Comparison of ENCODE assay signal across 8 cellular contexts in the genomic region with DNA sequence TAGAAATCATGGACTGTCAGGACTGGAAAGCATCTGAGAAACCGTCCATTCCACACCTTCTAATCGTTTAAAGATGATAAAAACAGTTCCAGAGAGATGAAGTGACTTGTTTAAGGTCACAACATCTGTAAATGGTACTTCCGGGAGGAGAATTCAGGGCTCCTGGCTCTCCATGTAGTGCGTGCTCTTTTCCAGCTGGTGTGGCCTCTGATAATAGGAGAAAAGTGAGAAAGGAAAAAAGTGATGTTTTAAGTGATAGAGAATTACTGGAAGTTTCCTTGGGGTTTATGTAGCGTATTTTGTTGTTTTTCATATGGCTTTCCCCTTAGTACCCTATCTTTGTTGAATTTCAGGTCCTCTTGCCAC. TPM values are rescaled to one million over a fixed set of nuclear protein-coding genes. Genes with fewer than 3 reads are reported as not detected.
DNase-seq lines count a peak whose midpoint lies in the region; ATAC-seq and TF ChIP-seq lines count a peak whose summit lies in the region.

No MANE protein-coding gene starts in this region.

- H3K4me3 Mint-ChIP-seq in CD4-positive, alpha-beta memory T cell = peak overlapping the region; percentile 95 to 100 (median 99)
- H3K4me3 Mint-ChIP-seq in effector memory CD8-positive, alpha-beta T cell = peak overlapping the region; percentile 90 to 93
- H3K4me3 Mint-ChIP-seq in neural progenitor cell = peak overlapping the region; percentile 100

- POLR2A ChIA-PET in CD4-positive, alpha-beta memory T cell (lab: Charles Lee; ENCODE audit: partially characterized antibody) = interaction anchor here (1.0 to 2.3 kb wide), 3 partner anchors 9 to 757 kb away, joined by 3 to 18 read pairs (median 6); no protein-coding TSS in a partner anchor

- H3K27me3 ChIP-seq in CD4-positive, alpha-beta memory T cell (ENCODE audit: insufficient read depth, low read length) = no peaks in the 10 kb centered on the region
- no peaks in the 10 kb centered on the region for H3K27me3 ChIP-seq in neural progenitor cell

- peak overlapping the region; percentile 97 for H3K9ac ChIP-seq in neural progenitor cell

- H3K4me3 ChIP-seq in CD4-positive, alpha-beta memory T cell (ENCODE audit: low read length in 2 of 2) = peak overlapping the region; percentile 92 to 93
- peak overlapping the region; percentile 84 for H3K4me3 ChIP-seq in neural progenitor cell

- peaks cover 60% of the 10 kb centered on the region for H3K79me2 ChIP-seq in neural progenitor cell (ENCODE audit: low read depth)

- peaks cover 26% of the 10 kb centered on the region for H3K36me3 ChIP-seq in CD4-positive, alpha-beta memory T cell (ENCODE audit: insufficient read depth, low read length)
- peaks cover 12% of the 10 kb centered on the region for H3K36me3 ChIP-seq in neural progenitor cell

- peaks cover 22 to 46% of the 10 kb centered on the region in 2 donors for H3K36me3 Mint-ChIP-seq in CD4-positive, alpha-beta memory T cell
- peaks cover 37% of the 10 kb centered on the region for H3K36me3 Mint-ChIP-seq in effector memory CD8-positive, alpha-beta T cell (ENCODE audit: insufficient read depth)
- peaks cover 7% of the 10 kb centered on the region for H3K36me3 Mint-ChIP-seq in neural progenitor cell

- H3K27ac Mint-ChIP-seq in CD4-positive, alpha-beta memory T cell = peak overlapping the region; percentile 99 to 100 (median 100)
- H3K27ac Mint-ChIP-seq in effector memory CD8-positive, alpha-beta T cell = peak overlapping the region; percentile 99
- peak overlapping the region; percentile 96 for H3K27ac Mint-ChIP-seq in neural progenitor cell

- no peaks in the 10 kb centered on the region for H3K9me3 Mint-ChIP-seq in CD4-positive, alpha-beta memory T cell
- H3K9me3 Mint-ChIP-seq in effector memory CD8-positive, alpha-beta T cell = no peaks in the 10 kb centered on the region
- H3K9me3 Mint-ChIP-seq in neural progenitor cell = no peaks in the 10 kb centered on the region

- no peak for DNase-seq in CD4-positive, alpha-beta memory T cell
- DNase-seq in NAMALWA (ENCODE audit: low spot score) (peak; percentile 37), neural progenitor cell (ENCODE audit: low spot score) (no peak), T1000 (lab: John Stamatoyannopoulos, UW) (no peak), G401 (ENCODE audit: low spot score) (no peak)
- DNase-seq in effector memory CD8-positive, alpha-beta T cell = no peak
- no peak for DNase-seq in central memory CD4-positive, alpha-beta T cell

- CTCF ChIA-PET in CD4-positive, alpha-beta memory T cell (lab: Charles Lee; ENCODE audit: partially characterized antibody) = interaction anchor here (0.6 to 1.2 kb wide), 2 partner anchors 172 to 183 kb away, joined by 3 read pairs; no protein-coding TSS in a partner anchor

- peak overlapping the region; percentile 93 for H3K4me2 ChIP-seq in neural progenitor cell

- in situ Hi-C loops in G401 (cut with HindIII; ENCODE audit: low sequenced_read_pairs) = no loop called here

- H4K20me1 ChIP-seq in neural progenitor cell (ENCODE audit: low read depth) = peaks cover 11% of the 10 kb centered on the region

- intact Hi-C loops in CD4-positive, alpha-beta memory T cell (cut with micrococcal nuclease) = loop anchor here (10.0 kb wide), 2 partner anchors 757 to 857 kb away; a partner anchor contains a TSS

- H3K27ac ChIP-seq in CD4-positive, alpha-beta memory T cell (ENCODE audit: low read depth, low read length) = peak overlapping the region; percentile 99
- H3K27ac ChIP-seq in neural progenitor cell = no peak overlapping the region

- no peaks in the 10 kb centered on the region for H3K27me3 Mint-ChIP-seq in CD4-positive, alpha-beta memory T cell
- H3K27me3 Mint-ChIP-seq in effector memory CD8-positive, alpha-beta T cell = no peaks in the 10 kb centered on the region
- H3K27me3 Mint-ChIP-seq in neural progenitor cell (ENCODE audit: insufficient read depth, low read depth) = no peaks in the 10 kb centered on the region

- TF ChIP-seq CTCF in neural progenitor cell (IDR thresholded peaks at IDR 0.05) = no peak

- H3K4me1 Mint-ChIP-seq in CD4-positive, alpha-beta memory T cell = peaks cover 22 to 46% (median 33%) of the 10 kb centered on the region in 4 donors
- peaks cover 14 to 38% of the 10 kb centered on the region in 2 donors for H3K4me1 Mint-ChIP-seq in effector memory CD8-positive, alpha-beta T cell (ENCODE audit: low read depth in 2 of 2)
- peaks cover 17% of the 10 kb centered on the region for H3K4me1 Mint-ChIP-seq in neural progenitor cell

- H3K9me3 ChIP-seq in CD4-positive, alpha-beta memory T cell (ENCODE audit: control insufficient read depth in 1 of 2, low read length in 2 of 2) = no peaks in the 10 kb centered on the region
- no peaks in the 10 kb centered on the region for H3K9me3 ChIP-seq in neural progenitor cell (ENCODE audit: low read depth)

- H3K4me1 ChIP-seq in CD4-positive, alpha-beta memory T cell (ENCODE audit: insufficient read depth, low read length) = peaks cover 28% of the 10 kb centered on the region
- peaks cover 14% of the 10 kb centered on the region for H3K4me1 ChIP-seq in neural progenitor cell

- ATAC-seq in GM21515 (IDR thresholded peaks at IDR 0.05; ENCODE audit: unreplicated experiment) = peak; percentile 26
- peak; percentile 1 for ATAC-seq in effector memory CD8-positive, alpha-beta T cell (replicated peaks)

- peaks cover 1% of the 10 kb centered on the region for H3F3A ChIP-seq in neural progenitor cell (ENCODE audit: low read depth)

- H2AFZ ChIP-seq in neural progenitor cell (replicated peaks) = peak overlapping the region; percentile 98

RNA-seq across cellular contexts. Expression of a gene that starts 0.7 kb away (rescaled TPM):
- 10 to 100 TPM; 29.5 to 29.9 TPM for total RNA-seq in CD4-positive, alpha-beta memory T cell
- polyA plus RNA-seq in CD4-positive, alpha-beta memory T cell = 10 to 100 TPM in 1 of 2 donors, 1 to 10 TPM in 1; 8.7 to 10.9 TPM
- 29.7 and 42.9 TPM in 2 replicates for total RNA-seq in neural progenitor cell (ENCODE audit: low replicate concordance)
- total RNA-seq in G401 (2014; rRNA removed; shearing (Covaris generic)) = 8.3 and 46.0 TPM in 2 replicates

RNA-seq across cellular contexts. Expression of a gene that starts 8.5 kb away (rescaled TPM):
- 10 to 100 TPM; 20.6 to 21.0 TPM for total RNA-seq in CD4-positive, alpha-beta memory T cell
- 10 to 100 TPM; 19.9 to 27.4 TPM for polyA plus RNA-seq in CD4-positive, alpha-beta memory T cell
- total RNA-seq in neural progenitor cell (ENCODE audit: low replicate concordance) = 13.8 and 14.0 TPM in 2 replicates
- total RNA-seq in G401 (2014; rRNA removed; shearing (Covaris generic)) = 16.7 and 30.4 TPM in 2 replicates
